In genomic region chr11:134443246-134443645, GRCh38 we compare ENCODE assay signal across 7 cellular contexts. TPM values are rescaled to one million over a fixed set of nuclear protein-coding genes. Genes with fewer than 3 reads are reported as not detected.
"Had no signal": no experiment of that assay in that cellular context is flagged by ENCODE, and none has a peak within 500 bp of the region (broad histone marks: within the 10 kb centered on the region; RNA-seq: fewer than 3 reads in every experiment).

No MANE protein-coding gene starts in this region.

- H3K36me3 ChIP-seq: HAP-1 had no signal

- H3K4me3 Mint-ChIP-seq: HFFc6 had no signal

- H3K27ac Mint-ChIP-seq: HFFc6 had no signal

- H3K9me3 ChIP-seq: HAP-1 had no signal

- ATAC-seq: HCT116, K562 had no signal

- H3K9ac ChIP-seq: GM23248 had no signal

- H3K4me3 ChIP-seq: GM23248, HAP-1, K562 had no signal

- DNase-seq: GM23248, GOT3, HFFc6, IMR-90 had no signal

- H2AFZ ChIP-seq: GM23248 had no signal

- H3K27ac ChIP-seq: GM23248 had no signal

- H3K4me1 ChIP-seq: HAP-1 had no signal

RNA-seq across cellular contexts. Expression of gene B3GAT1, which starts 31.2 kb away (rescaled TPM):
- total RNA-seq: GM23248, HFFc6, IMR-90 had no signal
- polyA plus RNA-seq: GM23248, IMR-90 had no signal
